Comparison of ENCODE assay signal across 13 cellular contexts in the genomic region with DNA sequence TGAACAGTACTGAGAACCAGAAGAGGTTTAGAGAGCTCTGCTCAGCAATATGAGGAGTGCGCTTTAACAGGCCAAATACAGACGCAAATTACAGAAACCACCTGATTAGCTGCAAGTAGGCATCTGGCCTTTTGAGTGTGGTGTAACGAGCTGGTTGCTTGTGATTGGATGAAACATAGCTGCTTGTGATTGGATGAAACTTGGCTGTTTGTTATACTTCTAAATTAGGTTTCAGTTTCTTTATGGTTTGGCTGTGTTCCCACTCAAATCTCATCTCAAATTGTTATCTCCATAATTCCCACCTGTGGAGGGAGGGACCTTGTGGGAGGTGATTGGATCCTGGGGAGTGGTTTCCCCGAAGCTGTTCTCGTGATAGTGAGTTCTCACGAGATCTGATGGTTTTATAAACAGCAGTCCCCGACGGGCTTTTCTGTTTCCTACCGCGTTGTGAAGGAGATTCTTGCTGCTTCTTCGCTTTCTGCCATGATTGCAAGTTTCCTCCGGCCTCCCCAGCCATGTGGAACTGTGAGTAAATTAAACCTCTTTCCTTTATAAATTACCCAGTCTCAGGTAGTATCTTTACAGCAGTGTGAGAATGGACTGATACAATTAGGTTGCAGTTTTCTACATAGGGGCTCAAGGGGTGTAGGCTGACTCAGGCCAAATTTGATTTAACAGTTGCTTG.
DNase-seq lines count a peak whose midpoint lies in the region; ATAC-seq and TF ChIP-seq lines count a peak whose summit lies in the region.
"Had no signal": no experiment of that assay in that cellular context is flagged by ENCODE, and none has a peak within 500 bp of the region (broad histone marks: within the 10 kb centered on the region; RNA-seq: fewer than 3 reads in every experiment).

No MANE protein-coding gene starts in this region.

- no peaks in the 10 kb centered on the region for H3K27me3 Mint-ChIP-seq in endodermal cell (ENCODE audit: insufficient read depth)
- H3K27me3 Mint-ChIP-seq: T-cell had no signal

- 92% methylated on average over 6 to 12 of the region's 12 CpGs for whole genome bisulfite sequencing in endodermal cell (ENCODE audit: insufficient coverage in 1 of 2, insufficient read length in 1 of 2), 2 experiments

- H3K27ac ChIP-seq in endodermal cell (ENCODE audit: low read depth, low read length) (no peak overlapping the region), substantia nigra (ENCODE audit: low read depth, low read length, poor library complexity, severe bottlenecking) (no peak overlapping the region), vagina (no peak overlapping the region)

- no peak for TF ChIP-seq POLR2A in vagina (IDR thresholded peaks at IDR 0.05)

- H3K4me1 ChIP-seq in endodermal cell (ENCODE audit: control insufficient read depth, insufficient read depth, low read length) (no peaks in the 10 kb centered on the region), vagina (no peaks in the 10 kb centered on the region)

- H3K9me3 Mint-ChIP-seq in endodermal cell = peaks cover 5% of the 10 kb centered on the region

- no peak overlapping the region for H3K27ac Mint-ChIP-seq in endodermal cell
- H3K27ac Mint-ChIP-seq: T-cell had no signal

- no peak overlapping the region for H3K9ac ChIP-seq in endodermal cell (ENCODE audit: extremely low read depth, low read length, poor library complexity, severe bottlenecking)

- no peaks in the 10 kb centered on the region for H3K4me1 Mint-ChIP-seq in endodermal cell
- H3K4me1 Mint-ChIP-seq: T-cell had no signal

- H3K4me3 Mint-ChIP-seq in endodermal cell = no peak overlapping the region
- H3K4me3 Mint-ChIP-seq: T-cell had no signal

- POLR2A ChIA-PET in HEK293T (lab: Yijun Ruan, JAX) = no interaction called here

- intact Hi-C loops in vagina (cut with DNase I) = no loop called here

- DNase-seq in COLO829 (ENCODE audit: low spot score) (peak; percentile 11), HEK293T (ENCODE audit: extremely low spot score) (peak; percentile 16), NCI-H2171 (lab: John Stamatoyannopoulos, UW) (peak; percentile 82), SW480 (ENCODE audit: low spot score) (peak; percentile 10), endodermal cell (no peak), substantia nigra (lab: John Stamatoyannopoulos, UW) (no peak), vagina (ENCODE audit: extremely low spot score in 2 of 2) (no peak)
- DNase-seq: activated gamma-delta T cell treated with Interleukin-2 at 50 U/mL for 16 hours; GDM1; NCI-H510A treated with DMSO at 0.1 percent for 48 hours; stimulated activated CD8-positive, alpha-beta memory T cell treated with anti-CD3 and anti-CD28 coated beads, Interleukin-4, amount 100 ng/mL, for 48 hours; T-cell had no signal

- TF ChIP-seq CTCF in endodermal cell (conservative IDR thresholded peaks at IDR 0.05) (no peak), vagina (IDR thresholded peaks at IDR 0.05) (no peak)

- H3K9me3 ChIP-seq in endodermal cell (ENCODE audit: control insufficient read depth, low read length) (no peaks in the 10 kb centered on the region), vagina (no peaks in the 10 kb centered on the region)

- H3K4me3 ChIP-seq in endodermal cell (ENCODE audit: low read length) (no peak overlapping the region), vagina (no peak overlapping the region)

- ATAC-seq in HG03354 (IDR thresholded peaks at IDR 0.05; ENCODE audit: poor library complexity, severe bottlenecking, unreplicated experiment) = no peak
- ATAC-seq: T-cell had no signal

- H3K36me3 Mint-ChIP-seq in endodermal cell (ENCODE audit: low read depth) = no peaks in the 10 kb centered on the region
- H3K36me3 Mint-ChIP-seq: T-cell had no signal

- no peaks in the 10 kb centered on the region for H3K36me3 ChIP-seq in endodermal cell (ENCODE audit: control insufficient read depth, insufficient read depth, low read length)
- no peaks in the 10 kb centered on the region for H3K36me3 ChIP-seq in vagina

- H3K27me3 ChIP-seq in endodermal cell (ENCODE audit: control insufficient read depth, insufficient read depth, low read length, poor library complexity, severe bottlenecking) (no peaks in the 10 kb centered on the region), vagina (no peaks in the 10 kb centered on the region)

- CTCF ChIA-PET in HEK293T (lab: Yijun Ruan, JAX) = no interaction called here

TF ChIP-seq in HEK293T, 16 proteins besides CTCF, POLR2A, EP300 and RAD21:
- no peak for TF ChIP-seq FOXA1 (IDR thresholded peaks at IDR 0.05)
- TF ChIP-seq FOXM1 (IDR thresholded peaks at IDR 0.05; ENCODE audit: borderline replicate concordance) = no peak
- TF ChIP-seq ARNT (IDR thresholded peaks at IDR 0.05) = no peak
- no peak for TF ChIP-seq L3MBTL2 (conservative IDR thresholded peaks at IDR 0.05)
- TF ChIP-seq NFRKB (IDR thresholded peaks at IDR 0.05) = no peak
- no peak for TF ChIP-seq ZNF384 (IDR thresholded peaks at IDR 0.05)
- TF ChIP-seq PKNOX1 (IDR thresholded peaks at IDR 0.05) = no peak
- no peak for TF ChIP-seq SP1 (IDR thresholded peaks at IDR 0.05)
- TF ChIP-seq CTBP1 (IDR thresholded peaks at IDR 0.05; ENCODE audit: borderline replicate concordance) = no peak
- TF ChIP-seq FOXK2 (IDR thresholded peaks at IDR 0.05) = no peak
- TF ChIP-seq HDGF (IDR thresholded peaks at IDR 0.05; ENCODE audit: borderline replicate concordance) = no peak
- no peak for TF ChIP-seq TARDBP (IDR thresholded peaks at IDR 0.05)
- TF ChIP-seq ELF4 (IDR thresholded peaks at IDR 0.05) = no peak
- TF ChIP-seq BHLHE40 (IDR thresholded peaks at IDR 0.05; ENCODE audit: borderline replicate concordance) = no peak

Comparison
In these comparisons a context has a peak if more than half of its experiments do, and no peak if none do; other contexts are left out.
1. DNase-seq: peak in COLO829 (single experiment), HEK293T (single experiment), NCI-H2171 (single experiment) and SW480 (single experiment); none in endodermal cell (single experiment), substantia nigra (0 of 49) and vagina (0 of 2).